ENCODE assay signal across 10 cellular contexts in the genomic region with DNA sequence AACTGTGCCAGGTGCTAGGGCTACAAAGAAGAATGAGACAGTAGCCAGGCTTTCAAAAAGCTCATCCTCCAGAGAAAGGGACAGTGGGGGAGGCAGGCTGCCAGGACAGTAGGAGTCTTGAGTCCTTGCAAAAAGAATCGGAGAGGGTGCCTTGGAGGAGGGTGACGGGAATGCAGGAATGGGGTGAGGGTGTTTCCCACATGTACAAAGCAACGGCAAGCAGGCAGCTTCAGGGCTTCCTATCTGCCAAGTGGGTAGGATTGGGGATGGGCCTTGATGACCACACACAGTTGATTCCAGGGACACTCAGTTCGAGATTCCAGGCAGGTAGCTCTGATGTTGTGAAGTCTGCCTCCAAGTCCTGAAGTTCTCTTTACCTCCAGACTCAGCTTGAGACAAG. TPM values are rescaled to one million over a fixed set of nuclear protein-coding genes. Genes with fewer than 3 reads are reported as not detected.
A peak's percentile ranks its signal among the peaks of the same experiment; 100 is the strongest.
DNase-seq lines count a peak whose midpoint lies in the region; ATAC-seq and TF ChIP-seq lines count a peak whose summit lies in the region.
"Had no signal": no experiment of that assay in that cellular context is flagged by ENCODE, and none has a peak within 500 bp of the region (broad histone marks: within the 10 kb centered on the region; RNA-seq: fewer than 3 reads in every experiment).

No MANE protein-coding gene starts in this region.

- no TSS peak for BruUV-seq in PC-9 (replicated peaks; lab: Mats Ljungman, UMichigan)

- no peaks in the 10 kb centered on the region for H4K20me1 ChIP-seq in PC-9 (ENCODE audit: insufficient read depth)
- H4K20me1 ChIP-seq in fibroblast of lung (ENCODE audit: control insufficient read depth, extremely low read depth, insufficient read depth, low read length) = no peaks in the 10 kb centered on the region

- H3F3A ChIP-seq in PC-9 (ENCODE audit: insufficient read depth, low read depth) = no peaks in the 10 kb centered on the region

- POLR2A ChIA-PET in PC-9 (lab: Charles Lee; ENCODE audit: unreplicated experiment) = no interaction called here

- H3K9me2 ChIP-seq in PC-9 (ENCODE audit: insufficient read depth) = no peaks in the 10 kb centered on the region

- intact Hi-C loops in PC-9 (cut with micrococcal nuclease; ENCODE audit: unreplicated experiment) = no loop called here

- peak overlapping the region; percentile 76; the same call in 1 of the 2 replicates for H2AFZ ChIP-seq in PC-9
- no peak overlapping the region for H2AFZ ChIP-seq in fibroblast of lung (ENCODE audit: low read length)

- peak overlapping the region; percentile 89 for H3K4me3 Mint-ChIP-seq in activated T-cell treated with anti-CD3 and anti-CD28 coated beads, Interleukin-2, amount 50 U/mL, for 4 hours
- peak overlapping the region; percentile 84 for H3K4me3 Mint-ChIP-seq in stimulated activated memory B cell treated with anti-CD40 and anti-IgM and Interleukin-4, amounts not matched to agents 10 μg/mL and 1 μg/mL and 100 μg/mL, for 72 hours

- H3K79me2 ChIP-seq in PC-9 (ENCODE audit: low read depth) = no peaks in the 10 kb centered on the region
- no peaks in the 10 kb centered on the region for H3K79me2 ChIP-seq in fibroblast of lung (ENCODE audit: control insufficient read depth, insufficient read depth, low read length)

- H3K36me3 ChIP-seq in PC-9 (ENCODE audit: low read depth) = no peaks in the 10 kb centered on the region
- no peaks in the 10 kb centered on the region for H3K36me3 ChIP-seq in fibroblast of lung (ENCODE audit: control insufficient read depth, insufficient read depth, low read length)

- H3K27ac Mint-ChIP-seq in stimulated activated memory B cell treated with anti-CD40 and anti-IgM and Interleukin-4, amounts not matched to agents 10 μg/mL and 1 μg/mL and 100 μg/mL, for 72 hours = peak overlapping the region; percentile 34

- H3K36me3 Mint-ChIP-seq in activated T-cell treated with anti-CD3 and anti-CD28 coated beads, Interleukin-2, amount 50 U/mL, for 4 hours (ENCODE audit: insufficient read depth) = no peaks in the 10 kb centered on the region
- H3K36me3 Mint-ChIP-seq in stimulated activated memory B cell treated with anti-CD40 and anti-IgM and Interleukin-4, amounts not matched to agents 10 μg/mL and 1 μg/mL and 100 μg/mL, for 72 hours = no peaks in the 10 kb centered on the region

- CTCF ChIA-PET in PC-9 (lab: Charles Lee) = interaction anchor here (0.9 to 1.6 kb wide), 3 partner anchors 63 to 280 kb away, joined by 3 to 24 read pairs (median 4); no protein-coding TSS in a partner anchor

- H3K4me3 ChIP-seq in PC-9 = peak overlapping the region; percentile 66; the same call in 1 of the 2 replicates
- H3K4me3 ChIP-seq in fibroblast of lung (replicated peaks in 1 of 4; ENCODE audit: control extremely low read depth in 1 of 4, insufficient read depth in 1 of 4, low read depth in 3 of 4, low read length in 4 of 4) = no peak overlapping the region
- H3K4me3 ChIP-seq in coronary artery = no peak overlapping the region

- H3K27me3 Mint-ChIP-seq in activated T-cell treated with anti-CD3 and anti-CD28 coated beads, Interleukin-2, amount 50 U/mL, for 4 hours (ENCODE audit: low read depth) = peaks cover 6% of the 10 kb centered on the region
- H3K27me3 Mint-ChIP-seq in stimulated activated memory B cell treated with anti-CD40 and anti-IgM and Interleukin-4, amounts not matched to agents 10 μg/mL and 1 μg/mL and 100 μg/mL, for 72 hours = peaks cover 59% of the 10 kb centered on the region

- no peak for ATAC-seq in activated T-cell treated with anti-CD3 and anti-CD28 coated beads, Interleukin-2, amount 50 U/mL, for 4 hours
- no peak for ATAC-seq in stimulated activated memory B cell treated with anti-CD40 and anti-IgM and Interleukin-4, amounts not matched to agents 10 μg/mL and 1 μg/mL and 100 μg/mL, for 72 hours
- ATAC-seq in HG03378 (IDR thresholded peaks at IDR 0.05; ENCODE audit: unreplicated experiment) = no peak

- no peak overlapping the region for H3K9ac ChIP-seq in fibroblast of lung (ENCODE audit: insufficient read depth, low read length)

- H3K9me3 ChIP-seq in PC-9 (ENCODE audit: insufficient read depth, low read depth) = no peaks in the 10 kb centered on the region; the same call in 1 of the 2 replicates
- H3K9me3 ChIP-seq in fibroblast of lung (ENCODE audit: control insufficient read depth, insufficient read depth, low read depth, low read length) = no peaks in the 10 kb centered on the region

- H3K27ac ChIP-seq in PC-9 (no peak overlapping the region), fibroblast of lung (ENCODE audit: insufficient read depth, low read length) (no peak overlapping the region), coronary artery (no peak overlapping the region)

- H3K4me1 Mint-ChIP-seq in activated T-cell treated with anti-CD3 and anti-CD28 coated beads, Interleukin-2, amount 50 U/mL, for 4 hours (ENCODE audit: low read depth) = peaks cover 19% of the 10 kb centered on the region
- H3K4me1 Mint-ChIP-seq in stimulated activated memory B cell treated with anti-CD40 and anti-IgM and Interleukin-4, amounts not matched to agents 10 μg/mL and 1 μg/mL and 100 μg/mL, for 72 hours = peaks cover 19% of the 10 kb centered on the region

- H3K4me1 ChIP-seq in PC-9 (replicated peaks; ENCODE audit: insufficient read depth) (peaks cover 22% of the 10 kb centered on the region), fibroblast of lung (ENCODE audit: control insufficient read depth, extremely low read depth, insufficient read depth, low read length) (peaks cover 12% of the 10 kb centered on the region)

- H3K27me3 ChIP-seq in PC-9 (ENCODE audit: insufficient read depth, low read depth) (no peaks in the 10 kb centered on the region), fibroblast of lung (ENCODE audit: control insufficient read depth, insufficient read depth, low read length) (no peaks in the 10 kb centered on the region)

- H3K9me3 Mint-ChIP-seq in activated T-cell treated with anti-CD3 and anti-CD28 coated beads, Interleukin-2, amount 50 U/mL, for 4 hours = no peaks in the 10 kb centered on the region
- H3K9me3 Mint-ChIP-seq in stimulated activated memory B cell treated with anti-CD40 and anti-IgM and Interleukin-4, amounts not matched to agents 10 μg/mL and 1 μg/mL and 100 μg/mL, for 72 hours = peaks cover 2% of the 10 kb centered on the region

- peak overlapping the region; percentile 99 for H3K4me2 ChIP-seq in PC-9
- H3K4me2 ChIP-seq in fibroblast of lung (ENCODE audit: extremely low read depth, insufficient read depth, low read length) = peak overlapping the region; percentile 86

- TF ChIP-seq CTCF in PC-9 (conservative IDR thresholded peaks at IDR 0.05) = no peak
- TF ChIP-seq CTCF in fibroblast of lung (conservative IDR thresholded peaks at IDR 0.05 in 1 of 2, IDR thresholded peaks at IDR 0.05 in 1 of 2; ENCODE audit: low read depth in 1 of 2, low read length in 2 of 2) = no peak
- no peak for TF ChIP-seq CTCF in coronary artery (IDR thresholded peaks at IDR 0.05)

- DNase-seq in activated T-cell treated with anti-CD3 and anti-CD28 coated beads, Interleukin-2, amount 50 U/mL, for 4 hours = no peak
- DNase-seq in activated T-cell treated with anti-CD3 and anti-CD28 coated beads, Interleukin-2, amount 50 U/mL, for 48 hours = no peak
- DNase-seq in PC-9 (no peak), fibroblast of lung (ENCODE audit: low read depth in 2 of 2) (no peak), coronary artery (ENCODE audit: low spot score) (no peak)
- no peak for DNase-seq in activated CD4-positive, CD25-positive, alpha-beta regulatory T cell treated with anti-CD3 and anti-CD28 coated beads, Interleukin-2, amount 50 U/mL, for 72 hours
- DNase-seq: GF-D8, KBM-7 had no signal

RNA-seq across cellular contexts. Expression of gene C17orf67, which starts 54.4 kb away (rescaled TPM):
- 1 to 10 TPM; 2.0 to 2.3 (median 2.2) TPM for total RNA-seq in activated T-cell treated with anti-CD3 and anti-CD28 coated beads, Interleukin-2, amount 50 U/mL, for 4 hours
- total RNA-seq in PC-9 (2021) (4.3 and 6.4 TPM in 2 replicates), fibroblast of lung (1.3 and 1.7 TPM in 2 replicates)
- 0.45 and 0.54 TPM in 2 replicates for polyA plus RNA-seq in fibroblast of lung
- 0.80 and 0.84 TPM in 2 replicates for polyA plus RNA-seq in fibroblast of lung (2012)
- 1.2 TPM in 1 of 2 replicates, not detected in the other for polyA minus RNA-seq in fibroblast of lung (ENCODE audit: low replicate concordance)

RNA-seq across cellular contexts. Expression of gene DGKE, which starts 54.6 kb away (rescaled TPM):
- 10 to 100 TPM; 30.1 to 37.4 (median 33.3) TPM for total RNA-seq in activated T-cell treated with anti-CD3 and anti-CD28 coated beads, Interleukin-2, amount 50 U/mL, for 4 hours
- 11.0 and 16.2 TPM in 2 replicates for total RNA-seq in PC-9 (2021)
- total RNA-seq in fibroblast of lung = 4.4 and 6.4 TPM in 2 replicates
- 2.1 and 2.5 TPM in 2 replicates for polyA plus RNA-seq in fibroblast of lung
- 2.1 and 2.3 TPM in 2 replicates for polyA plus RNA-seq in fibroblast of lung (2012)
- polyA minus RNA-seq in fibroblast of lung (ENCODE audit: low replicate concordance) = 1.2 and 1.9 TPM in 2 replicates
